In genomic region chr11:66070604-66071325, GRCh38 we compare ENCODE assay signal across 9 cellular contexts. TPM values are rescaled to one million over a fixed set of nuclear protein-coding genes. Genes with fewer than 3 reads are reported as not detected.
DNase-seq lines count a peak whose midpoint lies in the region; ATAC-seq and TF ChIP-seq lines count a peak whose summit lies in the region.
"Had no signal": no experiment of that assay in that cellular context is flagged by ENCODE, and none has a peak within 500 bp of the region (broad histone marks: within the 10 kb centered on the region; RNA-seq: fewer than 3 reads in every experiment).

No MANE protein-coding gene starts in this region.

- no peak overlapping the region for H2AFZ ChIP-seq in smooth muscle cell (ENCODE audit: low read depth)

- intact Hi-C loops in MCF 10A (cut with micrococcal nuclease), result no loop called here

- H3K4me3 ChIP-seq in NT2/D1 (ENCODE audit: insufficient read length, low read depth), result peak overlapping the region; percentile 57
- peak overlapping the region; percentile 70 for H3K4me3 ChIP-seq in smooth muscle cell

- H3K4me3 Mint-ChIP-seq in MCF 10A (ENCODE audit: unreplicated experiment) (peak overlapping the region; percentile 86), immature natural killer cell (peak overlapping the region; percentile 90 to 95 (median 93))

- POLR2A ChIA-PET in MCF 10A (lab: Yijun Ruan, JAX), result interaction anchor here (0.6 to 5.0 kb wide), 20 partner anchors 9 to 996 kb away, joined by 3 to 69 read pairs (median 5); partner anchors contain the start of genes CST6, PCNX3, SF3B2 and YIF1A

- H3K27ac ChIP-seq in smooth muscle cell (ENCODE audit: low read depth), result peak overlapping the region; percentile 70

- H3F3A ChIP-seq in smooth muscle cell (ENCODE audit: low read depth), result peaks cover 22% of the 10 kb centered on the region

- peaks cover 5% of the 10 kb centered on the region for H3K4me1 ChIP-seq in NT2/D1 (ENCODE audit: insufficient read depth, insufficient read length)
- peaks cover 13% of the 10 kb centered on the region for H3K4me1 ChIP-seq in smooth muscle cell (ENCODE audit: low read depth)

- H3K9ac ChIP-seq in NT2/D1 (ENCODE audit: insufficient read length, low read depth), result peak overlapping the region; percentile 86
- peak overlapping the region; percentile 76 for H3K9ac ChIP-seq in smooth muscle cell (ENCODE audit: low read depth)

- H3K27me3 ChIP-seq in NT2/D1 (ENCODE audit: insufficient read depth, insufficient read length), result no peaks in the 10 kb centered on the region
- H3K27me3 ChIP-seq in smooth muscle cell (ENCODE audit: low read depth), result no peaks in the 10 kb centered on the region

- H4K20me1 ChIP-seq in smooth muscle cell (ENCODE audit: low read depth), result peaks cover 61% of the 10 kb centered on the region

- ATAC-seq in GM21737 (IDR thresholded peaks at IDR 0.05; ENCODE audit: unreplicated experiment), result peak; percentile 10

- TF ChIP-seq CTCF in MCF 10A (IDR thresholded peaks at IDR 0.05; ENCODE audit: unreplicated experiment) (no peak), smooth muscle cell (IDR thresholded peaks at IDR 0.05; ENCODE audit: borderline replicate concordance, insufficient read depth, poor library complexity, severe bottlenecking) (no peak)

- H3K4me2 ChIP-seq in smooth muscle cell, result peak overlapping the region; percentile 94

- H3K4me1 Mint-ChIP-seq in MCF 10A (ENCODE audit: insufficient read depth, unreplicated experiment), result peaks cover 40% of the 10 kb centered on the region
- peaks cover 52 to 65% of the 10 kb centered on the region in 2 donors for H3K4me1 Mint-ChIP-seq in immature natural killer cell

- BruUV-seq in MCF 10A (replicated peaks; lab: Mats Ljungman, UMichigan), result no TSS peak

- 2% methylated on average over 38 of the region's 58 CpGs for WGBS in smooth muscle cell (ENCODE audit: low lambda C conversion rate)

- CTCF ChIA-PET in MCF 10A (lab: Yijun Ruan, JAX), result interaction anchor here (0.6 to 1.5 kb wide), 5 partner anchors 11 to 1739 kb away, joined by 3 to 6 read pairs (median 3); no protein-coding TSS in a partner anchor

- DNase-seq in DMS53 (lab: John Stamatoyannopoulos, UW) (peak; percentile 65), NT2/D1 (ENCODE audit: low read depth, low spot score) (no peak), MCF 10A (ENCODE audit: unreplicated experiment) (peak; percentile 46), immature natural killer cell (no peak), smooth muscle cell (lab: John Stamatoyannopoulos, UW; ENCODE audit: unreplicated experiment) (no peak), DMS153 (lab: John Stamatoyannopoulos, UW) (no peak)
- no peak for DNase-seq in stimulated activated naive CD4-positive, alpha-beta T cell treated with Interleukin-2 at 50 U/mL for 16 hours (lab: John Stamatoyannopoulos, UW)

- H3K79me2 ChIP-seq in smooth muscle cell (ENCODE audit: low read depth), result peaks cover 59% of the 10 kb centered on the region

- H3K9me3 Mint-ChIP-seq in MCF 10A (ENCODE audit: unreplicated experiment), result no peaks in the 10 kb centered on the region
- H3K9me3 Mint-ChIP-seq in immature natural killer cell, result no peaks in the 10 kb centered on the region

- H3K36me3 ChIP-seq in NT2/D1 (ENCODE audit: insufficient read depth, insufficient read length, low read length) (peaks cover 57% of the 10 kb centered on the region), smooth muscle cell (ENCODE audit: low read depth) (no peaks in the 10 kb centered on the region)

- H3K9me3 ChIP-seq in NT2/D1 (ENCODE audit: insufficient read depth, low read length) (no peaks in the 10 kb centered on the region), smooth muscle cell (replicated peaks; ENCODE audit: low read depth) (no peaks in the 10 kb centered on the region)

- H3K36me3 Mint-ChIP-seq in MCF 10A (ENCODE audit: insufficient read depth, unreplicated experiment), result peaks cover 51% of the 10 kb centered on the region
- H3K36me3 Mint-ChIP-seq in immature natural killer cell, result peaks cover 14 to 24% (median 17%) of the 10 kb centered on the region in 3 donors

- peak overlapping the region; percentile 51 for H3K27ac Mint-ChIP-seq in MCF 10A (ENCODE audit: low read depth, unreplicated experiment)
- H3K27ac Mint-ChIP-seq in immature natural killer cell, result peak overlapping the region; percentile 85 to 95 (median 90)

- no peaks in the 10 kb centered on the region for H3K27me3 Mint-ChIP-seq in MCF 10A (ENCODE audit: insufficient read depth, unreplicated experiment)
- peaks cover 7 to 22% (median 7%) of the 10 kb centered on the region in 3 donors for H3K27me3 Mint-ChIP-seq in immature natural killer cell (ENCODE audit: low read depth in 3 of 3)

RNA-seq across cellular contexts. Expression of gene PACS1, which starts 0.7 kb away (rescaled TPM):
- total RNA-seq in MCF 10A (2022), result 32.2 and 33.5 TPM in 2 replicates
- polyA plus RNA-seq in immature natural killer cell, result 10 to 100 TPM; 10.0 to 72.3 (median 23.9) TPM
- 48.0 and 87.6 TPM in 2 replicates for total RNA-seq in smooth muscle cell
- 139 and 140 TPM in 2 replicates for polyA plus RNA-seq in smooth muscle cell

RNA-seq across cellular contexts. Expression of gene SF3B2, which starts 18.6 kb away (rescaled TPM):
- total RNA-seq in MCF 10A (2022) (241 and 317 TPM in 2 replicates), smooth muscle cell (104 and 125 TPM in 2 replicates)
- polyA plus RNA-seq in immature natural killer cell (100 to 1,000 TPM in 1 of 3 donors, 10 to 100 TPM in 2; 71.7 to 141 (median 76.7) TPM), smooth muscle cell (182 and 203 TPM in 2 replicates)

RNA-seq across cellular contexts. Expression of gene GAL3ST3, which starts 21.8 kb away (rescaled TPM):
- total RNA-seq in MCF 10A (2022) (not detected in 2 replicates), smooth muscle cell (0.27 TPM in 1 of 2 replicates, not detected in the other)
- polyA plus RNA-seq in immature natural killer cell (not detected), smooth muscle cell (0.23 TPM in 1 of 2 replicates, not detected in the other)

RNA-seq across cellular contexts. Expression of gene CATSPER1, which starts 44.5 kb away (rescaled TPM):
- 0.61 and 0.79 TPM in 2 replicates for total RNA-seq in MCF 10A (2022)
- polyA plus RNA-seq in immature natural killer cell, result 10 to 100 TPM; 17.2 to 41.1 (median 20.8) TPM
- not detected in 2 replicates for total RNA-seq in smooth muscle cell
- 0.55 and 1.7 TPM in 2 replicates for polyA plus RNA-seq in smooth muscle cell
- total RNA-seq: activated CD8-positive, alpha-beta memory T cell treated with anti-CD3 and anti-CD28 coated beads for 36 hours had no signal

RNA-seq across cellular contexts. Expression of gene CST6, which starts 59.0 kb away (rescaled TPM):
- total RNA-seq in MCF 10A (2022) (not detected in 2 replicates), smooth muscle cell (54.1 and 97.0 TPM in 2 replicates)
- polyA plus RNA-seq in immature natural killer cell (not detected), smooth muscle cell (37.6 and 118 TPM in 2 replicates)
- total RNA-seq: activated CD8-positive, alpha-beta memory T cell treated with anti-CD3 and anti-CD28 coated beads for 36 hours had no signal

Comparison
In these comparisons a context has a peak if more than half of its experiments do, and no peak if none do; other contexts are left out.
1. DNase-seq: peak in DMS53 (single experiment) and MCF 10A (single experiment); none in NT2/D1 (single experiment), immature natural killer cell (0 of 3), smooth muscle cell (single experiment), stimulated activated naive CD4-positive, alpha-beta T cell treated with Interleukin-2 at 50 U/mL for 16 hours (single experiment) and DMS153 (single experiment).